In genomic region chr22:18528597-18529415, GRCh38 we compare ENCODE assay signal across 9 cellular contexts. TPM values are rescaled to one million over a fixed set of nuclear protein-coding genes. Genes with fewer than 3 reads are reported as not detected.
DNase-seq lines count a peak whose midpoint lies in the region; ATAC-seq and TF ChIP-seq lines count a peak whose summit lies in the region.
"Not testable (repeated sequence)": the region's sequence is repeated elsewhere in the genome, so short reads cannot be mapped to it uniquely, and the experiment has no call there.
"Had no signal": no experiment of that assay in that cellular context is flagged by ENCODE, and none has a peak within 500 bp of the region (broad histone marks: within the 10 kb centered on the region; RNA-seq: fewer than 3 reads in every experiment).

No MANE protein-coding gene starts in this region.

- peak; percentile 62 for DNase-seq in G401 (ENCODE audit: low spot score)
- peak; percentile 77 for DNase-seq in H9
- DNase-seq in HK-2 (ENCODE audit: unreplicated experiment): peak; percentile 77
- peak; percentile 71 to 87 for DNase-seq in activated CD4-positive, alpha-beta T cell treated with anti-CD3 and anti-CD28 coated beads for 24 hours (ENCODE audit: low read depth in 2 of 2)
- DNase-seq in ascending aorta (ENCODE audit: low spot score in 2 of 2): peak; percentile 57 to 77
- peak; percentile 73 to 82 for DNase-seq in heart right ventricle
- peak; percentile 2 to 70 for DNase-seq in trophoblast cell
- peak; percentile 69 to 89 for DNase-seq in stimulated activated CD8-positive, alpha-beta memory T cell treated with anti-CD3 and anti-CD28 coated beads, Interleukin-7, amount 100 ng/mL, for 4 hours (ENCODE audit: low read depth in 2 of 2)

- H3K56ac ChIP-seq in H9 (ENCODE audit: insufficient read length, low read depth, low read length): not testable (repeated sequence)

- H3K4me3 ChIP-seq in ascending aorta (peak overlapping the region in 1 of 2 donors; percentile 57), heart right ventricle (peak overlapping the region in 7 of 10 donors; percentile 25 to 54 (median 33))
- H3K4me3 ChIP-seq in trophoblast cell (ENCODE audit: low read depth, low read length): not testable (repeated sequence)

- H3K4ac ChIP-seq in H9 (ENCODE audit: low read depth, low read length); trophoblast cell (ENCODE audit: low read depth, low read length): not testable (repeated sequence)

- not testable (repeated sequence) for H3K9me3 Mint-ChIP-seq in H9

- H3K14ac ChIP-seq in H9 (ENCODE audit: insufficient read depth, low read length); trophoblast cell (ENCODE audit: low read length): not testable (repeated sequence)

- H3K27me3 ChIP-seq in H9 (ENCODE audit: insufficient read depth, low read length); ascending aorta; heart right ventricle; trophoblast cell (ENCODE audit: insufficient read depth, low read length): not testable (repeated sequence)

- not testable (repeated sequence) for H4K20me1 ChIP-seq in H9 (ENCODE audit: control insufficient read depth, insufficient read depth, insufficient read length)

- H4K5ac ChIP-seq in H9 (ENCODE audit: insufficient read length, low read depth, low read length): not testable (repeated sequence)

- H3K27ac ChIP-seq in H9 (ENCODE audit: insufficient read length, low read depth, low read length); trophoblast cell (ENCODE audit: low read depth, low read length): not testable (repeated sequence)
- H3K27ac ChIP-seq in ascending aorta (peak overlapping the region in 1 of 2 donors; percentile 48), heart right ventricle (peak overlapping the region in 1 of 10 donors; percentile 35)

- in situ Hi-C loops in G401 (cut with HindIII; ENCODE audit: low sequenced_read_pairs): not testable (repeated sequence)

- intact Hi-C loops in ascending aorta (cut with DNase I); heart right ventricle (cut with DNase I): not testable (repeated sequence)

- not testable (repeated sequence) for TF ChIP-seq CTCF in H9 (conservative IDR thresholded peaks at IDR 0.05); ascending aorta (IDR thresholded peaks at IDR 0.05); heart right ventricle (IDR thresholded peaks at IDR 0.05)

- H2AFZ ChIP-seq in H9 (ENCODE audit: low read length); trophoblast cell (ENCODE audit: insufficient read depth, low read length, poor library complexity): not testable (repeated sequence)

- not testable (repeated sequence) for H2AK5ac ChIP-seq in H9 (ENCODE audit: insufficient read length, low read length); trophoblast cell (ENCODE audit: low read length)

- not testable (repeated sequence) for H3K79me1 ChIP-seq in H9 (ENCODE audit: insufficient read depth, low read depth, low read length, poor library complexity, severe bottlenecking); trophoblast cell (ENCODE audit: low read length)

- not testable (repeated sequence) for H2BK12ac ChIP-seq in H9 (ENCODE audit: insufficient read length, low read depth, low read length); trophoblast cell (ENCODE audit: low read length)

- not testable (repeated sequence) for H3K4me3 Mint-ChIP-seq in H9

- H3K18ac ChIP-seq in H9 (ENCODE audit: insufficient read length, low read depth, low read length); trophoblast cell (ENCODE audit: low read length): not testable (repeated sequence)

- H3K36me3 ChIP-seq in ascending aorta; heart right ventricle; trophoblast cell (ENCODE audit: control insufficient read depth in 1 of 2, insufficient read depth in 2 of 2, low read length in 2 of 2): not testable (repeated sequence)

- WGBS in H9 (ENCODE audit: extremely low coverage, insufficient read length, low lambda C conversion rate): no CpG with 5 or more reads among the region's 66 CpGs
- 1 to 2% methylated on average over 7 to 21 of the region's 66 CpGs for whole genome bisulfite sequencing in heart right ventricle, 2 donors
- no CpG with 5 or more reads among the region's 66 CpGs for WGBS in trophoblast cell (ENCODE audit: extremely low coverage, insufficient coverage, insufficient read length)

- not testable (repeated sequence) for H3K4me1 Mint-ChIP-seq in H9

- H2BK120ac ChIP-seq in H9 (ENCODE audit: low read depth, low read length, poor library complexity, severe bottlenecking); trophoblast cell (ENCODE audit: insufficient read depth, low read length, poor library complexity): not testable (repeated sequence)

- H4K12ac ChIP-seq in trophoblast cell (ENCODE audit: low read depth, low read length): not testable (repeated sequence)

- not testable (repeated sequence) for H2BK5ac ChIP-seq in H9 (ENCODE audit: insufficient read length, low read length); trophoblast cell (ENCODE audit: low read depth, low read length, poor library complexity)

- H3K27me3 Mint-ChIP-seq in H9 (ENCODE audit: low read depth): not testable (repeated sequence)

- peak; percentile 94 to 99 (median 98) for ATAC-seq in heart right ventricle

- not testable (repeated sequence) for H3K23me2 ChIP-seq in H9 (ENCODE audit: insufficient read length, low read depth, low read length, poor library complexity, severe bottlenecking)

- not testable (repeated sequence) for H4K8ac ChIP-seq in H9 (replicated peaks; ENCODE audit: insufficient read length, low read depth, low read length); trophoblast cell (ENCODE audit: low read depth, low read length)

- H3K36me3 Mint-ChIP-seq in H9 (ENCODE audit: insufficient read depth in 1 of 3, low read depth in 3 of 3): not testable (repeated sequence)

- H3K4me2 ChIP-seq in H9 (ENCODE audit: insufficient read depth, insufficient read length, low read length); trophoblast cell (ENCODE audit: low read length): not testable (repeated sequence)

- not testable (repeated sequence) for H3K23ac ChIP-seq in H9 (ENCODE audit: insufficient read length, low read depth, low read length); trophoblast cell (ENCODE audit: low read length)

- not testable (repeated sequence) for H3T11ph ChIP-seq in H9 (ENCODE audit: low read length)

- not testable (repeated sequence) for H3K79me2 ChIP-seq in H9 (ENCODE audit: insufficient read depth, low read length); trophoblast cell (ENCODE audit: control insufficient read depth, insufficient read depth, low read length, poor library complexity)

- not testable (repeated sequence) for H3K27ac Mint-ChIP-seq in H9

- not testable (repeated sequence) for H3K9me3 ChIP-seq in H9 (ENCODE audit: control insufficient read depth, low read depth, low read length); ascending aorta; heart right ventricle; trophoblast cell (ENCODE audit: insufficient read depth, low read depth, low read length)

- not testable (repeated sequence) for H2BK20ac ChIP-seq in H9 (ENCODE audit: low read depth, low read length, poor library complexity, severe bottlenecking)

- not testable (repeated sequence) for H2BK15ac ChIP-seq in H9 (ENCODE audit: low read depth, low read length)

- not testable (repeated sequence) for H4K91ac ChIP-seq in H9 (ENCODE audit: insufficient read length, low read depth, low read length); trophoblast cell (ENCODE audit: low read depth, low read length)

- H3K4me1 ChIP-seq in H9 (ENCODE audit: insufficient read depth, low read length); ascending aorta; heart right ventricle; trophoblast cell (ENCODE audit: control insufficient read depth in 1 of 2, insufficient read depth in 2 of 2, low read length in 2 of 2): not testable (repeated sequence)

- H3K9ac ChIP-seq in H9 (ENCODE audit: extremely low read depth, insufficient read length, low read length); trophoblast cell (ENCODE audit: low read length): not testable (repeated sequence)

RNA-seq across cellular contexts. Expression of gene TMEM191B, which starts 1.2 kb away (rescaled TPM):
- total RNA-seq in G401 (2014; rRNA removed; shearing (Covaris generic)): 1.8 and 2.3 TPM in 2 replicates
- total RNA-seq in H9 (2021) (1.4 and 4.7 TPM in 2 replicates), ascending aorta (not detected), heart right ventricle (1 to 10 TPM in 2 of 10 donors, under 1 TPM in 2, not detected in 6; 0.69 to 1.4 (median 0.93) TPM)
- under 1 TPM in 1 of 2 donors, not detected in 1; 0.26 TPM for polyA plus RNA-seq in heart right ventricle
- polyA plus RNA-seq in trophoblast cell (2013): 2.3 and 2.4 TPM in 2 replicates
- total RNA-seq: skeletal muscle tissue had no signal

RNA-seq across cellular contexts. Expression of gene GGTLC3, which starts 10.8 kb away (rescaled TPM):
- total RNA-seq in G401 (2014; rRNA removed; shearing (Covaris generic)): not detected in 2 replicates
- not detected in 2 replicates for total RNA-seq in H9 (2021)
- not detected for total RNA-seq in ascending aorta
- not detected for total RNA-seq in heart right ventricle
- not detected for polyA plus RNA-seq in heart right ventricle
- polyA plus RNA-seq in trophoblast cell (2013): 0.25 and 0.37 TPM in 2 replicates
- total RNA-seq: skeletal muscle tissue had no signal
